In the genomic region with DNA sequence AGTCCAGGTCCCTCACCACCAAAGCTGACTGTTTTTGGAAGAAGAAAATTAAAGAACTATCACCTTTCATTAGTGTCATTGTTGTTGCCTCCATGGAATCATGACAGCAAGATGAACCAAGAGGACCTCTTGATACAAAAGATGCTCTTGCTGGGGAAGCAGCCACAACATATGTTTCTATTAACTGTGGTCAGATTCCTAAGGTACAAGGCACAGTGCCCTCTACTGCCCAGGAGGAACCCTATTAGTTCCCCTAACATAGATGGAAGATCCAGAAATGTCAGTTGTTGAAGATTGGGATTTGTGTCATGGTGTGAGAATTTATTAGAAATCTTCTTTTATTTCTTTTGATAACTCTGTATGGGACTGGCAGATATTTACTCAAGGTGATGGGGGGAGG, we compare ENCODE assay signal across 15 cellular contexts.
"Had no signal": no experiment of that assay in that cellular context is flagged by ENCODE, and none has a peak within 500 bp of the region (broad histone marks: within the 10 kb centered on the region; RNA-seq: fewer than 3 reads in every experiment).

No MANE protein-coding gene starts in this region.

- H3K4me3 ChIP-seq: ascending aorta, coronary artery, sigmoid colon, testis had no signal

- DNase-seq: activated CD4-positive, CD25-positive, alpha-beta regulatory T cell treated with anti-CD3 and anti-CD28 coated beads, Interleukin-2, amount 50 U/mL, for 72 hours; activated effector memory CD4-positive, alpha-beta T cell treated with anti-CD3 and anti-CD28 coated beads, Interleukin-2, amount 50 U/mL, for 16 hours; activated T-cell treated with anti-CD3 and anti-CD28 coated beads, Interleukin-2, amount 50 U/mL, for 72 hours; erythroblast; foreskin melanocyte; glutamatergic neuron; hippocampal formation; left cardiac atrium; midbrain; sigmoid colon; stimulated activated CD4-positive, alpha-beta T cell treated with anti-CD3 and anti-CD28 coated beads, Interleukin-4, amount 100 ng/mL, for 24 hours; testis had no signal

- H3K4me1 ChIP-seq: ascending aorta, sigmoid colon, testis had no signal

- H3K27ac ChIP-seq: ascending aorta, coronary artery, sigmoid colon, testis had no signal

- H3K36me3 ChIP-seq: ascending aorta, sigmoid colon had no signal

- H3K27me3 ChIP-seq: ascending aorta, sigmoid colon, testis had no signal

- ATAC-seq: activated T-cell treated with anti-CD3 and anti-CD28 coated beads, Interleukin-2, amount 50 U/mL, for 72 hours; left cardiac atrium; stimulated activated effector memory CD8-positive, alpha-beta T cell treated with anti-CD3 and anti-CD28 coated beads, Interleukin-12 subunit alpha, Interleukin-12 subunit beta, amount 100 ng/mL, for 72 hours had no signal

- H3K9me3 ChIP-seq: ascending aorta, sigmoid colon, testis had no signal
